ENCODE assay signal across 1 cellular context in genomic region chr19:46482645-46483044, GRCh38.
TF ChIP-seq lines count a peak whose summit lies in the region.

No MANE protein-coding gene starts in this region.

TF ChIP-seq in A549, 52 proteins besides CTCF, POLR2A, EP300 and RAD21:
- TF ChIP-seq MAFK (IDR thresholded peaks at IDR 0.05; ENCODE audit: partially characterized antibody) (peak; percentile 34), SREBF2 (IDR thresholded peaks at IDR 0.05) (no peak), NPAS2 (CRISPR knock-in tag; IDR thresholded peaks at IDR 0.05; ENCODE audit: borderline replicate concordance) (no peak), HMGXB4 (CRISPR knock-in tag; IDR thresholded peaks at IDR 0.05; ENCODE audit: borderline replicate concordance) (no peak)
